9 cellular contexts compared by ENCODE assay signal in genomic region chr19:19661675-19662251, GRCh38. TPM values are rescaled to one million over a fixed set of nuclear protein-coding genes. Genes with fewer than 3 reads are reported as not detected.
DNase-seq lines count a peak whose midpoint lies in the region; ATAC-seq, FAIRE-seq and TF ChIP-seq lines count a peak whose summit lies in the region.
"Had no signal": no experiment of that assay in that cellular context is flagged by ENCODE, and none has a peak within 500 bp of the region (broad histone marks: within the 10 kb centered on the region; RNA-seq: fewer than 3 reads in every experiment).

No MANE protein-coding gene starts in this region.

- peaks cover 24% of the 10 kb centered on the region for H3K36me3 ChIP-seq in Karpas-422 (ENCODE audit: insufficient read depth, low read length)
- H3K36me3 ChIP-seq in naive thymus-derived CD4-positive, alpha-beta T cell (ENCODE audit: control insufficient read depth in 2 of 3, insufficient read depth in 3 of 3, low read length in 3 of 3): peaks cover 6 to 46% (median 11%) of the 10 kb centered on the region in 3 experiments

- peak overlapping the region; percentile 97 for H3K9ac ChIP-seq in Karpas-422 (ENCODE audit: low read length)

- peaks cover 61% of the 10 kb centered on the region for H3K36me3 Mint-ChIP-seq in activated T-cell treated with anti-CD3 and anti-CD28 coated beads, Interleukin-2, amount 50 U/mL, for 24 hours (ENCODE audit: low read depth)
- H3K36me3 Mint-ChIP-seq in naive thymus-derived CD4-positive, alpha-beta T cell: peaks cover 0 to 42% (median 11%) of the 10 kb centered on the region in 5 donors

- no peak for TF ChIP-seq CTCF in GM12864 (IDR thresholded peaks at IDR 0.05; ENCODE audit: low read depth, low read length, missing control alignments)

- POLR2A ChIA-PET in naive thymus-derived CD4-positive, alpha-beta T cell (lab: Charles Lee): interaction anchor here (0.5 to 3.9 kb wide), 12 partner anchors 9 to 1532 kb away, joined by 3 to 20 read pairs (median 6); partner anchors contain the start of genes GMIP, ZNF253, ZNF506 and ZNF93

- no peak for TF ChIP-seq POLR2A in H54 (IDR thresholded peaks at IDR 0.05; ENCODE audit: low read depth, low read length)

- H3K27ac Mint-ChIP-seq in activated T-cell treated with anti-CD3 and anti-CD28 coated beads, Interleukin-2, amount 50 U/mL, for 24 hours: peak overlapping the region; percentile 97
- peak overlapping the region; percentile 86 to 99 (median 94) for H3K27ac Mint-ChIP-seq in naive thymus-derived CD4-positive, alpha-beta T cell

- intact Hi-C loops in naive thymus-derived CD4-positive, alpha-beta T cell (cut with micrococcal nuclease): loop anchor here (2.0 to 10.0 kb wide), 9 partner anchors 33 to 903 kb away; partner anchors contain the start of genes BORCS8 (in 1 of the 2), GATAD2A (in 1 of the 2), LPAR2 (in 1 of the 2) and PBX4 (in 1 of the 2)

- peak overlapping the region; percentile 77 for H3K27ac ChIP-seq in Karpas-422 (ENCODE audit: low read length)
- H3K27ac ChIP-seq in naive thymus-derived CD4-positive, alpha-beta T cell (ENCODE audit: low read depth, low read length): no peak overlapping the region

- H3K9me3 Mint-ChIP-seq in activated T-cell treated with anti-CD3 and anti-CD28 coated beads, Interleukin-2, amount 50 U/mL, for 24 hours: no peaks in the 10 kb centered on the region
- H3K9me3 Mint-ChIP-seq in naive thymus-derived CD4-positive, alpha-beta T cell: peaks cover 0 to under 1% (median 0%) of the 10 kb centered on the region in 11 donors

- no peak for FAIRE-seq in H54 (lab: Jason Lieb, UNC)
- FAIRE-seq: TTC549 had no signal

- peaks cover 44% of the 10 kb centered on the region for H3K79me2 ChIP-seq in Karpas-422 (ENCODE audit: low read length)

- no peaks in the 10 kb centered on the region for H3K27me3 Mint-ChIP-seq in activated T-cell treated with anti-CD3 and anti-CD28 coated beads, Interleukin-2, amount 50 U/mL, for 24 hours
- no peaks in the 10 kb centered on the region for H3K27me3 Mint-ChIP-seq in naive thymus-derived CD4-positive, alpha-beta T cell

- no peaks in the 10 kb centered on the region for H3K9me2 ChIP-seq in Karpas-422 (replicated peaks; ENCODE audit: insufficient read depth, low read length)

- H4K20me1 ChIP-seq in Karpas-422 (ENCODE audit: insufficient read depth, low read depth, low read length): peaks cover 25% of the 10 kb centered on the region; the same call in 1 of the 2 replicates

- DNase-seq in GM12864 (ENCODE audit: low read depth) (peak; percentile 95), Karpas-422 (peak; percentile 92), SHP77 (lab: John Stamatoyannopoulos, UW) (no peak), H54 (ENCODE audit: insufficient read length, low spot score) (no peak), NCI-H510A (lab: John Stamatoyannopoulos, UW) (no peak)
- DNase-seq in activated T-cell treated with anti-CD3 and anti-CD28 coated beads, Interleukin-2, amount 50 U/mL, for 24 hours: no peak
- DNase-seq in naive thymus-derived CD4-positive, alpha-beta T cell: no peak

- CTCF ChIA-PET in naive thymus-derived CD4-positive, alpha-beta T cell (lab: Charles Lee): interaction anchor here (1.0 to 1.2 kb wide), 2 partner anchors 11 to 130 kb away, joined by 3 to 5 read pairs; no protein-coding TSS in a partner anchor

- peaks cover 26% of the 10 kb centered on the region for H3K4me1 Mint-ChIP-seq in activated T-cell treated with anti-CD3 and anti-CD28 coated beads, Interleukin-2, amount 50 U/mL, for 24 hours (ENCODE audit: low read depth)
- peaks cover 19 to 31% (median 25%) of the 10 kb centered on the region in 7 donors for H3K4me1 Mint-ChIP-seq in naive thymus-derived CD4-positive, alpha-beta T cell

- peak; percentile 38 for ATAC-seq in GM21515 (IDR thresholded peaks at IDR 0.05; ENCODE audit: unreplicated experiment)
- no peak for ATAC-seq in naive thymus-derived CD4-positive, alpha-beta T cell

- H3K4me1 ChIP-seq in Karpas-422 (ENCODE audit: low read length): peaks cover 20% of the 10 kb centered on the region
- peaks cover 19 to 23% of the 10 kb centered on the region in 2 donors for H3K4me1 ChIP-seq in naive thymus-derived CD4-positive, alpha-beta T cell (ENCODE audit: control insufficient read depth in 2 of 2, insufficient read depth in 2 of 2, low read length in 2 of 2)

- peak overlapping the region; percentile 74 for H3K4me2 ChIP-seq in Karpas-422 (ENCODE audit: low read depth, low read length, poor library complexity, severe bottlenecking)

- peak overlapping the region; percentile 95 for H3K4me3 Mint-ChIP-seq in activated T-cell treated with anti-CD3 and anti-CD28 coated beads, Interleukin-2, amount 50 U/mL, for 24 hours
- peak overlapping the region; percentile 79 to 98 (median 93) for H3K4me3 Mint-ChIP-seq in naive thymus-derived CD4-positive, alpha-beta T cell

- H3K9me3 ChIP-seq in Karpas-422 (ENCODE audit: low read length): no peaks in the 10 kb centered on the region
- H3K9me3 ChIP-seq in naive thymus-derived CD4-positive, alpha-beta T cell (ENCODE audit: control insufficient read depth in 2 of 3, low read length in 3 of 3): no peaks in the 10 kb centered on the region

- H3K4me3 ChIP-seq in GM12864 (ENCODE audit: low read depth, low read length) (peak overlapping the region; percentile 99), Karpas-422 (ENCODE audit: low read length) (peak overlapping the region; percentile 98)
- H3K4me3 ChIP-seq in naive thymus-derived CD4-positive, alpha-beta T cell (ENCODE audit: low read length): peak overlapping the region; percentile 96

- H2AFZ ChIP-seq in Karpas-422 (ENCODE audit: low read length): no peak overlapping the region

- H3K27me3 ChIP-seq in Karpas-422 (ENCODE audit: low read length): no peaks in the 10 kb centered on the region
- H3K27me3 ChIP-seq in naive thymus-derived CD4-positive, alpha-beta T cell (ENCODE audit: control insufficient read depth in 2 of 2, insufficient read depth in 2 of 2, low read length in 2 of 2): no peaks in the 10 kb centered on the region

RNA-seq across cellular contexts. Expression of gene ATP13A1, which starts 1.7 kb away (rescaled TPM):
- 39.6 and 59.1 TPM in 2 replicates for total RNA-seq in Karpas-422 (2014; rRNA removed; shearing (Covaris generic); ENCODE audit: low replicate concordance)
- total RNA-seq in naive thymus-derived CD4-positive, alpha-beta T cell: 100 to 1,000 TPM in 2 of 5 experiments, 10 to 100 TPM in 3; 86.5 to 138 (median 98.9) TPM
- polyA plus RNA-seq in naive thymus-derived CD4-positive, alpha-beta T cell: 10 to 100 TPM; 22.2 to 52.7 TPM

RNA-seq across cellular contexts. Expression of gene ZNF101, which starts 6.9 kb away (rescaled TPM):
- 12.4 and 15.0 TPM in 2 replicates for total RNA-seq in Karpas-422 (2014; rRNA removed; shearing (Covaris generic); ENCODE audit: low replicate concordance)
- total RNA-seq in naive thymus-derived CD4-positive, alpha-beta T cell: 100 to 1,000 TPM in 2 of 5 experiments, 10 to 100 TPM in 3; 67.8 to 202 (median 74.9) TPM
- 100 to 1,000 TPM; 113 to 143 TPM for polyA plus RNA-seq in naive thymus-derived CD4-positive, alpha-beta T cell

RNA-seq across cellular contexts. Expression of gene GMIP, which starts 18.3 kb away (rescaled TPM):
- total RNA-seq in Karpas-422 (2014; rRNA removed; shearing (Covaris generic); ENCODE audit: low replicate concordance): 24.3 and 55.8 TPM in 2 replicates
- total RNA-seq in naive thymus-derived CD4-positive, alpha-beta T cell: 100 to 1,000 TPM in 3 of 5 experiments, 10 to 100 TPM in 2; 97.2 to 141 (median 109) TPM
- 10 to 100 TPM; 32.9 to 68.6 TPM for polyA plus RNA-seq in naive thymus-derived CD4-positive, alpha-beta T cell

RNA-seq across cellular contexts. Expression of gene LPAR2, which starts 33.7 kb away (rescaled TPM):
- 18.9 and 22.0 TPM in 2 replicates for total RNA-seq in Karpas-422 (2014; rRNA removed; shearing (Covaris generic); ENCODE audit: low replicate concordance)
- 10 to 100 TPM; 64.4 to 91.7 (median 75.0) TPM for total RNA-seq in naive thymus-derived CD4-positive, alpha-beta T cell
- polyA plus RNA-seq in naive thymus-derived CD4-positive, alpha-beta T cell: 10 to 100 TPM; 16.5 to 43.2 TPM

RNA-seq across cellular contexts. Expression of gene PBX4, which starts 43.3 kb away (rescaled TPM):
- total RNA-seq in Karpas-422 (2014; rRNA removed; shearing (Covaris generic); ENCODE audit: low replicate concordance): 0.25 TPM in 1 of 2 replicates, not detected in the other
- total RNA-seq in naive thymus-derived CD4-positive, alpha-beta T cell: 10 to 100 TPM; 22.6 to 42.7 (median 42.0) TPM
- polyA plus RNA-seq in naive thymus-derived CD4-positive, alpha-beta T cell: 1 to 10 TPM; 3.8 to 9.2 TPM

Comparison
In these comparisons a context has a peak if more than half of its experiments do, and no peak if none do; other contexts are left out.
1. DNase-seq: peak in GM12864 (single experiment) and Karpas-422 (single experiment); none in activated T-cell treated with anti-CD3 and anti-CD28 coated beads, Interleukin-2, amount 50 U/mL, for 24 hours (single experiment), naive thymus-derived CD4-positive, alpha-beta T cell (0 of 9), SHP77 (0 of 2), H54 (single experiment) and NCI-H510A (single experiment).
2. Peak in every context shown above with its lines, with median percentiles within 50 percentile points of each other: H3K4me3 ChIP-seq.